In genomic region chr6:105896821-105897095, GRCh38 we compare ENCODE assay signal across 1 cellular context.
TF ChIP-seq lines count a peak whose summit lies in the region.

No MANE protein-coding gene starts in this region.

TF ChIP-seq in IMR-90, 13 proteins besides CTCF, POLR2A, EP300 and RAD21 (continued from another document):
- TF ChIP-seq USF2 (IDR thresholded peaks at IDR 0.05; ENCODE audit: low read depth, low read length) (no peak), MAFK (IDR thresholded peaks at IDR 0.05; ENCODE audit: low read depth, low read length) (no peak)
